ENCODE assay signal across 31 cellular contexts in genomic region chr15:34107315-34107714, GRCh38.
"Had no signal": no experiment of that assay in that cellular context is flagged by ENCODE, and none has a peak within 500 bp of the region (broad histone marks: within the 10 kb centered on the region; RNA-seq: fewer than 3 reads in every experiment).

No MANE protein-coding gene starts in this region.

- H3K4me3 ChIP-seq: ascending aorta, breast epithelium, cardiac muscle cell, colonic mucosa, esophagus squamous epithelium, gastroesophageal sphincter had no signal

- H3K27me3 ChIP-seq: ascending aorta, breast epithelium, cardiac muscle cell, colonic mucosa, esophagus squamous epithelium, gastroesophageal sphincter had no signal

- H3K27ac ChIP-seq: ascending aorta, breast epithelium, cardiac muscle cell, colonic mucosa, epithelial cell of prostate, esophagus squamous epithelium, gastroesophageal sphincter, VCaP had no signal

- ATAC-seq: activated naive CD4-positive, alpha-beta T cell treated with anti-CD3 and anti-CD28 coated beads, Interleukin-2, amount 50 U/mL, for 72 hours; activated T-cell treated with anti-CD3 and anti-CD28 coated beads, Interleukin-2, amount 50 U/mL, for 72 hours; gastroesophageal sphincter; WTC11 had no signal

- H3K36me3 ChIP-seq: ascending aorta, breast epithelium, cardiac muscle cell, colonic mucosa, esophagus squamous epithelium, gastroesophageal sphincter had no signal

- DNase-seq: activated CD4-positive, alpha-beta memory T cell treated with anti-CD3 and anti-CD28 coated beads, Interleukin-2, amount 10 ng/mL, durations not matched to agents 7 days and 5 days; activated CD4-positive, alpha-beta T cell treated with anti-CD3 and anti-CD28 coated beads for 1 hour; activated CD4-positive, alpha-beta T cell treated with anti-CD3 and anti-CD28 coated beads for 4 hours; activated CD4-positive, alpha-beta T cell treated with anti-CD3 and anti-CD28 coated beads, Interleukin-2, amount 10 ng/mL, durations not matched to agents 7 days and 5 days; activated CD4-positive, alpha-beta T cell treated with anti-CD3 and anti-CD28 coated beads, Interleukin-2, amount 50 U/mL, for 4 hours; activated CD8-positive, alpha-beta memory T cell treated with anti-CD3 and anti-CD28 coated beads, Interleukin-2, amount 50 U/mL, for 48 hours; activated gamma-delta T cell; activated naive CD4-positive, alpha-beta T cell; activated naive CD4-positive, alpha-beta T cell treated with anti-CD3 and anti-CD28 coated beads, Interleukin-2, amount 10 ng/mL, durations not matched to agents 7 days and 5 days; activated naive CD8-positive, alpha-beta T cell treated with anti-CD3 and anti-CD28 coated beads, Interleukin-2, amount 10 ng/mL, durations not matched to agents 7 days and 5 days; activated T-cell treated with anti-CD3 and anti-CD28 coated beads for 4 hours; activated T-cell treated with anti-CD3 and anti-CD28 coated beads, Interleukin-2, amount 50 U/mL, for 24 hours; activated T-cell treated with anti-CD3 and anti-CD28 coated beads, Interleukin-2, amount 50 U/mL, for 72 hours; central memory CD4-positive, alpha-beta T cell; cerebellar nuclear complex; colonic mucosa; effector CD8-positive, alpha-beta T cell; esophagus squamous epithelium; foreskin melanocyte; T-helper 2 cell had no signal

- H3K9me3 ChIP-seq: ascending aorta, breast epithelium, colonic mucosa, esophagus squamous epithelium, gastroesophageal sphincter had no signal

- FAIRE-seq: endometrium, endothelial cell of umbilical vein, TTC549 had no signal
